ENCODE assay signal across 9 cellular contexts in the genomic region with DNA sequence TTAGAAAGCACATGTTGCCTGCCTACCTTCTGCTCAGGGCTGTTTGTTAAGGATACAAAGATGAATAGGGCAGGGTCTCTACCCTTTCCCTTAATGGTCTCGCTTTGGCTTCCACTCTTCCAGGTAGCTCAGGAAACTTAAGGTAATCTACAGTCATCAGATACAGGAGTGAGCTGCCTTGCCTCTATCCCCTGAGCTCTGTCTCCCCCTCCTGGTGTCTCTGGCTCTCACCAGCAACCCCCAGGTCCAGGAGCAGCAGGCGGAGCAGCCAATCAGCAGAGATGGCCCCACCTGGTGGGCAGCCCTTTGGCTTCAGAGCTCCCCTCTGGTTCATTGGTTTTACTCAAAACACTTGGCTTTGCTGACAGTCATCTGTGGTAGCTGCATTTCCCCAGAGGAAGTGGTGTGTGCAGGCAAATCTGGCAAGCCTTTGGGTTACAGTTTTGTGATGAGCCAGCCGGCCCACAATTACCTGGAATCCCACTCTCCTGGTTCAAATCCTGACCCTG. TPM values are rescaled to one million over a fixed set of nuclear protein-coding genes. Genes with fewer than 3 reads are reported as not detected.
DNase-seq lines count a peak whose midpoint lies in the region; ATAC-seq and TF ChIP-seq lines count a peak whose summit lies in the region.
"Had no signal": no experiment of that assay in that cellular context is flagged by ENCODE, and none has a peak within 500 bp of the region (broad histone marks: within the 10 kb centered on the region; RNA-seq: fewer than 3 reads in every experiment).

No MANE protein-coding gene starts in this region.

- H3K4ac ChIP-seq in trophoblast cell (ENCODE audit: low read depth, low read length): no peak overlapping the region

- no peak overlapping the region for H2AK5ac ChIP-seq in trophoblast cell (ENCODE audit: low read length)

- H4K8ac ChIP-seq in trophoblast cell (ENCODE audit: low read depth, low read length): no peak overlapping the region

- no peaks in the 10 kb centered on the region for H3K79me1 ChIP-seq in trophoblast cell (ENCODE audit: low read length)

- peak; percentile 94 for DNase-seq in GM10248 (ENCODE audit: extremely low spot score)
- DNase-seq in MM.1S: peak; percentile 97
- DNase-seq in SJSA1 (ENCODE audit: low read depth in 1 of 2, low spot score in 2 of 2): peak; percentile 42 to 69
- DNase-seq in activated gamma-delta T cell treated with Interleukin-2 at 50 U/mL for 16 hours: peak; percentile 80
- DNase-seq in globus pallidus (ENCODE audit: low spot score): peak; percentile 70
- DNase-seq in trophoblast cell: peak; percentile 79 to 85
- DNase-seq in upper lobe of left lung: peak in 1 of 2 donors; percentile 86

- no peak overlapping the region for H2AFZ ChIP-seq in MM.1S (ENCODE audit: low read length)
- no peak overlapping the region for H2AFZ ChIP-seq in trophoblast cell (ENCODE audit: insufficient read depth, low read length, poor library complexity)

- H3K9me3 ChIP-seq in HEK293 (ENCODE audit: control insufficient read depth, insufficient read depth, low read depth, low read length) (no peaks in the 10 kb centered on the region), MM.1S (replicated peaks; ENCODE audit: insufficient read depth, low read length) (no peaks in the 10 kb centered on the region), SJSA1 (replicated peaks) (no peaks in the 10 kb centered on the region), trophoblast cell (ENCODE audit: insufficient read depth, low read depth, low read length) (no peaks in the 10 kb centered on the region), upper lobe of left lung (no peaks in the 10 kb centered on the region)

- H3K79me2 ChIP-seq in MM.1S (ENCODE audit: low read length) (no peaks in the 10 kb centered on the region), trophoblast cell (ENCODE audit: control insufficient read depth, insufficient read depth, low read length, poor library complexity) (no peaks in the 10 kb centered on the region)

- peak overlapping the region; percentile 12; the same call in 1 of the 2 replicates for H3K4me2 ChIP-seq in MM.1S (ENCODE audit: low read depth, low read length)
- H3K4me2 ChIP-seq in trophoblast cell (ENCODE audit: low read length): no peak overlapping the region

- CTCF ChIA-PET in GM10248 (lab: Yijun Ruan, JAX) (interaction anchor here (0.6 to 23.0 kb wide), 86 partner anchors 8 to 768 kb away, joined by 3 to 691 read pairs (median 5); a partner anchor contains a TSS), HEK293 (lab: Yijun Ruan, JAX) (interaction anchor here (0.6 to 8.7 kb wide), 56 partner anchors 9 to 1313 kb away, joined by 3 to 311 read pairs (median 4); a partner anchor contains a TSS)

- no peaks in the 10 kb centered on the region for H3K36me3 ChIP-seq in HEK293 (ENCODE audit: control insufficient read depth in 2 of 2, insufficient read depth in 1 of 2, low read length in 2 of 2)
- no peaks in the 10 kb centered on the region for H3K36me3 ChIP-seq in MM.1S (replicated peaks; ENCODE audit: insufficient read depth, low read length)
- H3K36me3 ChIP-seq in SJSA1: no peaks in the 10 kb centered on the region
- H3K36me3 ChIP-seq in trophoblast cell (ENCODE audit: control insufficient read depth in 1 of 2, insufficient read depth in 2 of 2, low read length in 2 of 2): no peaks in the 10 kb centered on the region
- no peaks in the 10 kb centered on the region for H3K36me3 ChIP-seq in upper lobe of left lung

- no peak overlapping the region for H2BK120ac ChIP-seq in trophoblast cell (ENCODE audit: insufficient read depth, low read length, poor library complexity)

- H4K12ac ChIP-seq in trophoblast cell (ENCODE audit: low read depth, low read length): no peak overlapping the region

- no peak overlapping the region for H4K91ac ChIP-seq in trophoblast cell (ENCODE audit: low read depth, low read length)

- H4K20me1 ChIP-seq in MM.1S (ENCODE audit: insufficient read depth, low read length): no peaks in the 10 kb centered on the region

- WGBS in trophoblast cell (ENCODE audit: extremely low coverage, insufficient coverage, insufficient read length): no CpG with 5 or more reads among the region's 3 CpGs
- WGBS in upper lobe of left lung, 2 donors: 20 to 27% methylated on average over 2 to 3 of the region's 3 CpGs

- peak; percentile 92 to 95 for ATAC-seq in upper lobe of left lung (ENCODE audit: low FRiP score in 2 of 2)

- H3K9ac ChIP-seq in MM.1S (ENCODE audit: low read length) (no peak overlapping the region; the same call in 1 of the 2 replicates), trophoblast cell (ENCODE audit: low read length) (no peak overlapping the region)

- TF ChIP-seq EP300 in upper lobe of left lung (IDR thresholded peaks at IDR 0.05): no peak

- POLR2A ChIA-PET in GM10248 (lab: Yijun Ruan, JAX): interaction anchor here (1.0 kb wide), 1 partner anchor 98 kb away, joined by 4 read pairs; no protein-coding TSS in a partner anchor
- POLR2A ChIA-PET in HEK293 (lab: Yijun Ruan, JAX): interaction anchor here (1.0 to 1.3 kb wide), 2 partner anchors 99 to 163 kb away, joined by 4 to 6 read pairs; no protein-coding TSS in a partner anchor

- no peak overlapping the region for H3K18ac ChIP-seq in trophoblast cell (ENCODE audit: low read length)

- TF ChIP-seq CTCF in GM10248 (IDR thresholded peaks at IDR 0.05; ENCODE audit: control extremely low read depth, extremely low read depth, low read depth, missing control alignments): peak; percentile 95
- TF ChIP-seq CTCF in HEK293 (tag by site-specific recombination; IDR thresholded peaks at IDR 0.05): peak; percentile 82
- TF ChIP-seq CTCF in MM.1S (IDR thresholded peaks at IDR 0.05; ENCODE audit: low read length): peak; percentile 98
- peak; percentile 80 to 95 (median 86) for TF ChIP-seq CTCF in upper lobe of left lung (IDR thresholded peaks at IDR 0.05)

- no peak overlapping the region for H2BK5ac ChIP-seq in trophoblast cell (ENCODE audit: low read depth, low read length, poor library complexity)

- H3K9me2 ChIP-seq in MM.1S (replicated peaks; ENCODE audit: insufficient read depth, low read length): no peaks in the 10 kb centered on the region

- H3K4me3 ChIP-seq in HEK293 (ENCODE audit: low read depth, low read length): no peak overlapping the region
- no peak overlapping the region for H3K4me3 ChIP-seq in MM.1S (ENCODE audit: low read length)
- H3K4me3 ChIP-seq in SJSA1: no peak overlapping the region
- no peak overlapping the region for H3K4me3 ChIP-seq in trophoblast cell (ENCODE audit: low read depth, low read length)
- H3K4me3 ChIP-seq in upper lobe of left lung: no peak overlapping the region
- H3K4me3 ChIP-seq: skin epidermis had no signal

- no peaks in the 10 kb centered on the region for H3K4me1 ChIP-seq in HEK293 (ENCODE audit: control insufficient read depth, insufficient read depth, low read length)
- H3K4me1 ChIP-seq in MM.1S (ENCODE audit: low read length): peaks cover 59% of the 10 kb centered on the region
- H3K4me1 ChIP-seq in SJSA1 (replicated peaks): peaks cover 10% of the 10 kb centered on the region
- no peaks in the 10 kb centered on the region for H3K4me1 ChIP-seq in trophoblast cell (ENCODE audit: control insufficient read depth in 1 of 2, insufficient read depth in 2 of 2, low read length in 2 of 2)
- H3K4me1 ChIP-seq in upper lobe of left lung: peaks cover 0 to 8% (median 4%) of the 10 kb centered on the region in 4 donors

- TF ChIP-seq POLR2A in upper lobe of left lung (IDR thresholded peaks at IDR 0.05): no peak

- H2BK12ac ChIP-seq in trophoblast cell (ENCODE audit: low read length): no peak overlapping the region

- H3K23ac ChIP-seq in trophoblast cell (ENCODE audit: low read length): no peak overlapping the region

- H3K27ac ChIP-seq in HEK293 (ENCODE audit: extremely low read depth, low read depth, low read length): no peak overlapping the region
- H3K27ac ChIP-seq in MM.1S (ENCODE audit: low read length): peak overlapping the region; percentile 86; the same call in 1 of the 2 replicates
- H3K27ac ChIP-seq in SJSA1: no peak overlapping the region
- H3K27ac ChIP-seq in trophoblast cell (ENCODE audit: low read depth, low read length): no peak overlapping the region
- no peak overlapping the region for H3K27ac ChIP-seq in upper lobe of left lung
- H3K27ac ChIP-seq: skin epidermis had no signal

- no peak overlapping the region for H3K14ac ChIP-seq in trophoblast cell (ENCODE audit: low read length)

- H3F3A ChIP-seq in MM.1S (ENCODE audit: insufficient read depth, low read length): peaks cover 24% of the 10 kb centered on the region

- H3K27me3 ChIP-seq in MM.1S (replicated peaks; ENCODE audit: insufficient read depth, low read length) (no peaks in the 10 kb centered on the region), SJSA1 (replicated peaks) (no peaks in the 10 kb centered on the region), trophoblast cell (ENCODE audit: insufficient read depth, low read length) (no peaks in the 10 kb centered on the region), upper lobe of left lung (no peaks in the 10 kb centered on the region)

TF ChIP-seq in HEK293, 187 proteins besides CTCF, POLR2A, EP300 and RAD21:
- TF ChIP-seq ZNF654 (tag by site-specific recombination; IDR thresholded peaks at IDR 0.05; ENCODE audit: low read depth) (peak; percentile 91), ZFP69B (tag by site-specific recombination; IDR thresholded peaks at IDR 0.05) (0 out of 2 replicates have a peak, but pooled peaks have one; percentile 43), ZNF292 (tag by site-specific recombination; IDR thresholded peaks at IDR 0.05; ENCODE audit: borderline replicate concordance, low read depth) (no peak), SCRT2 (tag by site-specific recombination; IDR thresholded peaks at IDR 0.05) (0 out of 2 replicates have a peak, but pooled peaks have one; percentile 13)
- TF ChIP-seq, protein P1, sequence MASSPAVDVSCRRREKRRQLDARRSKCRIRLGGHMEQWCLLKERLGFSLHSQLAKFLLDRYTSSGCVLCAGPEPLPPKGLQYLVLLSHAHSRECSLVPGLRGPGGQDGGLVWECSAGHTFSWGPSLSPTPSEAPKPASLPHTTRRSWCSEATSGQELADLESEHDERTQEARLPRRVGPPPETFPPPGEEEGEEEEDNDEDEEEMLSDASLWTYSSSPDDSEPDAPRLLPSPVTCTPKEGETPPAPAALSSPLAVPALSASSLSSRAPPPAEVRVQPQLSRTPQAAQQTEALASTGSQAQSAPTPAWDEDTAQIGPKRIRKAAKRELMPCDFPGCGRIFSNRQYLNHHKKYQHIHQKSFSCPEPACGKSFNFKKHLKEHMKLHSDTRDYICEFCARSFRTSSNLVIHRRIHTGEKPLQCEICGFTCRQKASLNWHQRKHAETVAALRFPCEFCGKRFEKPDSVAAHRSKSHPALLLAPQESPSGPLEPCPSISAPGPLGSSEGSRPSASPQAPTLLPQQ (tag by site-specific recombination; IDR thresholded peaks at IDR 0.05): peak; percentile 41; the same call in 1 of the 2 replicates

RNA-seq across cellular contexts. Expression of a gene that starts 8.5 kb away (rescaled TPM):
- total RNA-seq in SJSA1 (2014; rRNA removed; shearing (Covaris generic)): not detected in 2 replicates
- polyA plus RNA-seq in trophoblast cell (2013): 0.06 and 0.07 TPM in 2 replicates
- 10 to 100 TPM in 1 of 6 donors, 1 to 10 TPM in 4, under 1 TPM in 1; 0.59 to 15.3 (median 2.5) TPM for total RNA-seq in upper lobe of left lung

RNA-seq across cellular contexts. Expression of a gene that starts 41.2 kb away (rescaled TPM):
- total RNA-seq in SJSA1 (2014; rRNA removed; shearing (Covaris generic)): not detected in 2 replicates
- polyA plus RNA-seq in trophoblast cell (2013): not detected in 2 replicates
- not detected for total RNA-seq in upper lobe of left lung
